1 cellular context compared by ENCODE assay signal in genomic region chr7:51620690-51621089, GRCh38.
TF ChIP-seq lines count a peak whose summit lies in the region.

No MANE protein-coding gene starts in this region.

TF ChIP-seq in HepG2, 621 proteins besides CTCF, POLR2A, EP300 and RAD21 (continued from another document):
- no peak for TF ChIP-seq ZNF670 (CRISPR knock-in tag; IDR thresholded peaks at IDR 0.05; ENCODE audit: borderline replicate concordance)
- no peak for TF ChIP-seq ZNF713 (CRISPR knock-in tag; IDR thresholded peaks at IDR 0.05)
- TF ChIP-seq ZNF720 (CRISPR knock-in tag; IDR thresholded peaks at IDR 0.05): no peak
- no peak for TF ChIP-seq ZNF354B (CRISPR knock-in tag; IDR thresholded peaks at IDR 0.05)
